Comparison of ENCODE assay signal across 8 cellular contexts in the genomic region with DNA sequence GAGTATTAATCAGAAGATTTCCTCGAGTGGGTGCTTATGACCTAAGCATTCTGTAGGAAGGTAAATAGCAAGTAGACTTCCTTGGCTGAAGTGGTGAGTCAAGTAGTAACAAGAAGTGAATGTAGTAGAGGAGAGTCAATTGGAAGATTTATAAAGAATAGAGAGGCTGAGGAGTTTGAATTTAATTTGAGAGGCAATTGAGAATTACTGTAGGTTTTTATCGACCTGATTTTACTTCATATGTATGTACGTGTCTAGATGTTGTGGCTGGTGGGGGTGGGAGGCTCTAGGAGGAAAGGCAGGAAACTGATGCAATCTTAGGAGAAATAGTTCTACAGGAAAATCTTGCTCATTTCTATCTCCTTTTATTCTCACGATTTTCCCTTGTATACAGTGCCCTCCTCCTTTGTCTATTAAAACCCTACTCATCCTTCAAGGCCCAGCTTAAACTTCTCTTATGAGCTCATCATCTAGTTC. TPM values are rescaled to one million over a fixed set of nuclear protein-coding genes. Genes with fewer than 3 reads are reported as not detected.
A peak's percentile ranks its signal among the peaks of the same experiment; 100 is the strongest.
DNase-seq lines count a peak whose midpoint lies in the region; ATAC-seq and TF ChIP-seq lines count a peak whose summit lies in the region.

No MANE protein-coding gene starts in this region.

- H3K4me1 ChIP-seq in left ventricle myocardium inferior (peaks cover 90% of the 10 kb centered on the region), osteoblast (ENCODE audit: insufficient read depth, low read length) (peaks cover 32% of the 10 kb centered on the region)

- H3K36me3 ChIP-seq in left ventricle myocardium inferior (peaks cover 16% of the 10 kb centered on the region), osteoblast (ENCODE audit: insufficient read depth, low read length) (peaks cover 15% of the 10 kb centered on the region)

- peaks cover 36% of the 10 kb centered on the region for H4K20me1 ChIP-seq in osteoblast (ENCODE audit: insufficient read depth, low read length)

- H3K27me3 ChIP-seq in left ventricle myocardium inferior (ENCODE audit: low read depth) (no peaks in the 10 kb centered on the region), osteoblast (ENCODE audit: insufficient read depth, low read length) (peaks cover 3% of the 10 kb centered on the region)

- peak overlapping the region; percentile 14 for H3K4me3 ChIP-seq in left ventricle myocardium inferior
- peak overlapping the region; percentile 18 for H3K4me3 ChIP-seq in osteoblast (ENCODE audit: insufficient read depth, low read length)

- peak overlapping the region; percentile 55 for H3K4me2 ChIP-seq in osteoblast (ENCODE audit: insufficient read depth, low read length)

- intact Hi-C loops in left ventricle myocardium inferior (cut with micrococcal nuclease) (no loop called here), Right ventricle myocardium inferior (cut with DNase I) (no loop called here)

- no peaks in the 10 kb centered on the region for H3K9me3 ChIP-seq in left ventricle myocardium inferior (replicated peaks)
- H3K9me3 ChIP-seq in osteoblast (ENCODE audit: low read depth, low read length), result no peaks in the 10 kb centered on the region

- ATAC-seq in Right ventricle myocardium inferior (no peak), HG03460 (IDR thresholded peaks at IDR 0.05; ENCODE audit: unreplicated experiment) (peak; percentile 36)

- H3K79me2 ChIP-seq in osteoblast (ENCODE audit: insufficient read depth, low read length), result peaks cover 81% of the 10 kb centered on the region

- no peak overlapping the region for H2AFZ ChIP-seq in osteoblast (ENCODE audit: low read length)

- TF ChIP-seq CTCF in left ventricle myocardium inferior (IDR thresholded peaks at IDR 0.05; ENCODE audit: borderline replicate concordance), result no peak
- no peak for TF ChIP-seq CTCF in osteoblast (IDR thresholded peaks at IDR 0.05; ENCODE audit: extremely low read depth, low read depth, low read length)

- no peak for DNase-seq in left ventricle myocardium inferior
- DNase-seq in Right ventricle myocardium inferior (ENCODE audit: missing footprints), result no peak
- DNase-seq in amniotic epithelial cell (ENCODE audit: low read depth), result peak; percentile 64
- no peak for DNase-seq in osteoblast (ENCODE audit: insufficient read length, low spot score, missing footprints)
- DNase-seq in DMS 273 (lab: John Stamatoyannopoulos, UW; ENCODE audit: unreplicated experiment), result no peak
- no peak for DNase-seq in stimulated activated CD4-positive, alpha-beta T cell treated with anti-CD3 and anti-CD28 coated beads, Interleukin-1b, Interleukin-23, amount 100 ng/mL, for 48 hours
- DNase-seq in amygdala (lab: John Stamatoyannopoulos, UW), result no peak

- H3K27ac ChIP-seq in left ventricle myocardium inferior (replicated peaks), result peak overlapping the region; percentile 33
- H3K27ac ChIP-seq in osteoblast (ENCODE audit: low read depth, low read length), result peak overlapping the region; percentile 87

RNA-seq across cellular contexts. Expression of a gene that starts 8.7 kb away (rescaled TPM):
- total RNA-seq in left ventricle myocardium inferior, result 83.8 TPM
- 78.6 TPM for total RNA-seq in Right ventricle myocardium inferior
- 200 and 215 TPM in 2 replicates for total RNA-seq in osteoblast

RNA-seq across cellular contexts. Expression of a gene that starts 36.7 kb away (rescaled TPM):
- 1.4 TPM for total RNA-seq in left ventricle myocardium inferior
- total RNA-seq in Right ventricle myocardium inferior, result 1.7 TPM
- total RNA-seq in osteoblast, result 4.3 and 4.4 TPM in 2 replicates
